8 cellular contexts compared by ENCODE assay signal in the genomic region with DNA sequence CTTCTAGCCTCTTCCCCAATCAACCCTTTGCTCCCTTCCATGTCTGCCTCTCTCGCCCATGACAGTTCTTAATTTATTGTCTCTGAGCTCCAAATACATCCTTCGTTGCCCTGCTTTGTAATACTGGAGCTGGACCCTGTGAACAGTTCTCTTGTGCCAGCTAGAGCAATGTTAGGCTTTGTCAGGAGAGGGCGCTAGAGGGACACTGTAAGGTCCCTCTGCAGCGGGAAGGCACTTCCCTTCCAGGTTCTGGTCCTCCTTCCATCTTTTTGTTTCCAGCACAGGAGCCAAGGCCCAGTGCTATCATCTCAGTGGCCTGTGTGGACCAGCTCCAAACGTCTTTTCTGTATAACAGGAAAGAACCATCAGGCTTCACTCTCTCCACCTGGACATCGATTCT.
DNase-seq lines count a peak whose midpoint lies in the region; ATAC-seq and TF ChIP-seq lines count a peak whose summit lies in the region.

No MANE protein-coding gene starts in this region.

- no peak for TF ChIP-seq POLR2A in thyroid gland (IDR thresholded peaks at IDR 0.05)

- no peak overlapping the region for H3K27ac ChIP-seq in C4-2B
- no peak overlapping the region for H3K27ac ChIP-seq in foreskin keratinocyte
- H3K27ac ChIP-seq in thyroid gland, result no peak overlapping the region

- H3K4me1 ChIP-seq in foreskin keratinocyte, result no peaks in the 10 kb centered on the region
- H3K4me1 ChIP-seq in thyroid gland, result no peaks in the 10 kb centered on the region

- intact Hi-C loops in thyroid gland (cut with DNase I), result no loop called here

- peak; percentile 72 for TF ChIP-seq CTCF in C4-2B (conservative IDR thresholded peaks at IDR 0.05)
- peak; percentile 59 for TF ChIP-seq CTCF in GM12875 (IDR thresholded peaks at IDR 0.05; ENCODE audit: borderline replicate concordance, insufficient read depth, low read depth, low read length)
- peak; percentile 70 for TF ChIP-seq CTCF in foreskin keratinocyte (conservative IDR thresholded peaks at IDR 0.05)
- peak in 2 of 6 experiments; percentile 7 to 10 for TF ChIP-seq CTCF in thyroid gland (IDR thresholded peaks at IDR 0.05)

- peaks cover 55% of the 10 kb centered on the region for H3K27me3 ChIP-seq in foreskin keratinocyte
- H3K27me3 ChIP-seq in thyroid gland, result no peaks in the 10 kb centered on the region

- peak; percentile 43 for ATAC-seq in foreskin keratinocyte
- no peak for ATAC-seq in GM21447 (IDR thresholded peaks at IDR 0.05; ENCODE audit: unreplicated experiment)
- no peak for ATAC-seq in HG03095 (IDR thresholded peaks at IDR 0.05; ENCODE audit: unreplicated experiment)
- ATAC-seq in GM18502 (IDR thresholded peaks at IDR 0.05; ENCODE audit: poor library complexity, unreplicated experiment), result no peak

- H3K36me3 ChIP-seq in thyroid gland, result no peaks in the 10 kb centered on the region

- DNase-seq in RKO (ENCODE audit: low spot score) (peak; percentile 50), foreskin keratinocyte (peak in 1 of 2 donors; percentile 17), thyroid gland (no peak)

- WGBS in thyroid gland, 2 donors, result 41 to 49% methylated on average over 6 of the region's 6 CpGs

- no peaks in the 10 kb centered on the region for H3K9me3 ChIP-seq in thyroid gland

- H3K4me3 ChIP-seq in GM12875 (ENCODE audit: low read depth, low read length) (no peak overlapping the region), thyroid gland (replicated peaks in 1 of 3) (no peak overlapping the region)
